ENCODE assay signal across 1 cellular context in the genomic region with DNA sequence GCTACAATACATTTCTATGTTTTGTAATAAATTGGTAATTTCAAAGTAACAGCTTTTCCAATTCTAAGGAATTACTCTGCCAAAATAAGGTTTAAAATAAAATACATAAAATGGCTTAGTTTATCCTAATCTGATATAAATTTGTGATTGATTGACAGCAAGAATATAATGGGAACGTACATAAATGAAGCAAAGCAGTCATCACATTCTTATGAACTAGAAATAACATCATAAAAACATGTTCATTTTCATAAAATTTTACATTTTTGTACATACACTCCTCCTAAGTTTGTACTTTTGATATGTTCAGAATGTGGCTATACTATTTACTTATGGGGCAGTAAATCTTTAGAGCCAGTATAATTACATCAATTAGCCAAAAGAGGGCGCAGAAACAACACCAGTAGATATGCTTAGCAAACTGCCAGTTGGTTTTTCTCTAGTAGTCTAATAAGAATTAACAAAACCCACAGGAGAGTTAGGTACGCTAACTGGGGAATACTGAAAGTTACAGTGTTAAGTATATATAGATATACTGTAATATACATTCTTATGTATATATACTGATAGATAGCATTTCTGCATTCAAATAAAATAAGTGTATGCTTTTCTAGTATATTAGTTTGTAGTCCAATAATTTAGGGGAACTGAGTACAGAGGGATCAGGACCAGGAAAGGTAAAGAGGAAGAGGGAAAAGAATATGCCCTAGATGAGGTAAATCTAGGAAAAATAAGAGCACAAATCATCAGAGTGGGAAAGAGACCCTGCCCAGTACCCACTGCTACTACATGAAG.
TF ChIP-seq lines count a peak whose summit lies in the region.

No MANE protein-coding gene starts in this region.

TF ChIP-seq in GM12878, 131 proteins besides CTCF, POLR2A, EP300 and RAD21 (continued from another document):
- TF ChIP-seq SREBF2 (IDR thresholded peaks at IDR 0.05; ENCODE audit: low read length) (no peak), CHD1 (IDR thresholded peaks at IDR 0.05; ENCODE audit: low read depth, low read length) (no peak), SMC3 (IDR thresholded peaks at IDR 0.05; ENCODE audit: borderline replicate concordance, low read length) (peak; percentile 79; the same call in 1 of the 2 replicates), NFIC (IDR thresholded peaks at IDR 0.05; ENCODE audit: low read depth, low read length) (no peak), CREB1 (IDR thresholded peaks at IDR 0.05; ENCODE audit: low read depth) (no peak), MYB (IDR thresholded peaks at IDR 0.05; ENCODE audit: borderline replicate concordance, low read depth, low read length) (no peak), NR2F1 (conservative IDR thresholded peaks at IDR 0.05) (no peak)
